In genomic region chr3:193777524-193777923, GRCh38 we compare ENCODE assay signal across 24 cellular contexts.
DNase-seq lines count a peak whose midpoint lies in the region; ATAC-seq, FAIRE-seq and TF ChIP-seq lines count a peak whose summit lies in the region.
"Had no signal": no experiment of that assay in that cellular context is flagged by ENCODE, and none has a peak within 500 bp of the region (broad histone marks: within the 10 kb centered on the region; RNA-seq: fewer than 3 reads in every experiment).

No MANE protein-coding gene starts in this region.

- DNase-seq in ACHN: peak; percentile 17
- peak; percentile 36 for DNase-seq in NCI-H2171 treated with DMSO at 0.1 percent for 48 hours (lab: John Stamatoyannopoulos, UW)
- DNase-seq in K562 (ENCODE audit: extremely low read depth in 1 of 4, low spot score in 3 of 4): no peak
- DNase-seq in left lobe of liver (ENCODE audit: low spot score): no peak
- DNase-seq in activated naive CD4-positive, alpha-beta T cell treated with anti-CD3 and anti-CD28 coated beads, Interleukin-2, amount 50 U/mL, for 16 hours: no peak
- no peak for DNase-seq in hippocampal formation (lab: John Stamatoyannopoulos, UW)
- no peak for DNase-seq in RWPE1 (ENCODE audit: low spot score)
- DNase-seq in 8988T: no peak
- DNase-seq: activated CD8-positive, alpha-beta memory T cell treated with anti-CD3 and anti-CD28 coated beads, Interleukin-2, amount 50 U/mL, for 4 hours; activated naive CD8-positive, alpha-beta T cell treated with anti-CD3 and anti-CD28 coated beads, Interleukin-2, amount 50 U/mL, for 24 hours; C1 segment of cervical spinal cord; cerebellar nuclear complex; effector memory CD4-positive, alpha-beta T cell; esophagus squamous epithelium; left cardiac atrium; NCI-H1092; NCI-H1930; NCI-H345; NK-92 treated with Interleukin-12 subunit alpha and Interleukin-12 subunit beta, amount 100 ng/mL, for 24 hours; posterior cingulate gyrus; T-helper 9 cell had no signal

- H3K4me2 ChIP-seq in K562 (ENCODE audit: insufficient read depth, low read length): no peak overlapping the region

- H3K9me1 ChIP-seq in K562 (ENCODE audit: control insufficient read depth, insufficient read depth, low read length): no peaks in the 10 kb centered on the region

- TF ChIP-seq POLR2A in K562 (conservative IDR thresholded peaks at IDR 0.05): no peak

- H3K4me1 ChIP-seq in K562 (replicated peaks in 1 of 2; ENCODE audit: control insufficient read depth in 2 of 2, insufficient read depth in 2 of 2, low read length in 2 of 2): peaks cover 10 to 18% of the 10 kb centered on the region in 2 experiments; a peak in 4 of 5 replicates

- H3K9me3 ChIP-seq in K562 (replicated peaks; ENCODE audit: control insufficient read depth, insufficient read depth, low read depth, low read length): no peaks in the 10 kb centered on the region
- H3K9me3 ChIP-seq: esophagus squamous epithelium, gastroesophageal sphincter had no signal

- no peak for TF ChIP-seq CTCF in K562 (IDR thresholded peaks at IDR 0.05 in 2 of 3, conservative IDR thresholded peaks at IDR 0.05 in 1 of 3; ENCODE audit: insufficient read depth in 2 of 3, low read depth in 1 of 3, low read length in 3 of 3)
- TF ChIP-seq CTCF in RWPE1 (conservative IDR thresholded peaks at IDR 0.05; ENCODE audit: low read depth): no peak

- WGBS in K562 (ENCODE audit: insufficient coverage, low coverage, missing lambda C conversion rate): 27% methylated on average over 9 of the region's 9 CpGs

- intact Hi-C loops in K562 (cut with micrococcal nuclease): loop anchor here (10.0 kb wide), 1 partner anchor 963 kb away; no protein-coding TSS in a partner anchor

- no peak for TF ChIP-seq EP300 in K562 (IDR thresholded peaks at IDR 0.05; ENCODE audit: low read length)

- no peaks in the 10 kb centered on the region for H3K27me3 ChIP-seq in K562 (ENCODE audit: control insufficient read depth in 2 of 2, insufficient read depth in 2 of 2, low read length in 2 of 2)

- H3K36me3 ChIP-seq in K562 (ENCODE audit: control insufficient read depth, insufficient read depth, low read length): no peaks in the 10 kb centered on the region
- H3K36me3 ChIP-seq: esophagus squamous epithelium, gastroesophageal sphincter had no signal

- TF ChIP-seq RAD21 in K562 (CRISPR knock-in tag; conservative IDR thresholded peaks at IDR 0.05 in 1 of 2, IDR thresholded peaks at IDR 0.05 in 1 of 2): no peak

- H3K9ac ChIP-seq in K562 (ENCODE audit: insufficient read depth in 1 of 2, low read depth in 2 of 2, low read length in 2 of 2): no peak overlapping the region

- FAIRE-seq in K562 (lab: Jason Lieb, UNC): no peak
- FAIRE-seq: GM18507, RCC 7860 had no signal

- H3K79me2 ChIP-seq in K562 (ENCODE audit: control insufficient read depth, insufficient read depth, low read length): no peaks in the 10 kb centered on the region

- no peaks in the 10 kb centered on the region; the same call in 1 of the 2 replicates for H4K20me1 ChIP-seq in K562 (replicated peaks; ENCODE audit: control insufficient read depth, insufficient read depth, low read length)

- no peak overlapping the region for H3K4me3 ChIP-seq in K562
- H3K4me3 ChIP-seq: esophagus squamous epithelium, gastroesophageal sphincter had no signal

- CTCF ChIA-PET in K562 (lab: Yijun Ruan, JAX; ENCODE audit: low intra/inter-chr PET ratio): no interaction called here
- CTCF ChIA-PET in RWPE1 (lab: Yijun Ruan, JAX): interaction anchor here (0.6 kb wide), 1 partner anchor 301 kb away, joined by 3 read pairs; no protein-coding TSS in a partner anchor

- no peak overlapping the region for H2AFZ ChIP-seq in K562 (ENCODE audit: low read depth, low read length)

- H3K27ac ChIP-seq in K562 (ENCODE audit: extremely low read depth, low read depth, low read length) (no peak overlapping the region), RWPE1 (no peak overlapping the region)
- H3K27ac ChIP-seq: esophagus squamous epithelium, gastroesophageal sphincter had no signal

- no TSS peak for BruUV-seq in K562 (replicated peaks; lab: Mats Ljungman, UMichigan)

- in situ Hi-C loops in ACHN (cut with HindIII; ENCODE audit: low pct_ligation_motif_present, low pct_unique_long_range_greater_than_20kb, low sequenced_read_pairs): no loop called here
- in situ Hi-C loops in K562 (cut with MboI): no loop called here

- ATAC-seq in K562 (no peak), left lobe of liver (peak; percentile 57)
- ATAC-seq: activated naive CD8-positive, alpha-beta T cell treated with anti-CD3 and anti-CD28 coated beads, Interleukin-2, amount 50 U/mL, for 24 hours; gastroesophageal sphincter; left cardiac atrium had no signal

- POLR2A ChIA-PET in K562 (lab: Yijun Ruan, JAX): interaction anchor here (0.6 kb wide), 1 partner anchor 363 kb away, joined by 4 read pairs; no protein-coding TSS in a partner anchor
- POLR2A ChIA-PET in RWPE1 (lab: Yijun Ruan, JAX; ENCODE audit: low non-redundant PET): no interaction called here

TF ChIP-seq in K562, 482 proteins besides CTCF, POLR2A, EP300 and RAD21:
- TF ChIP-seq POU5F1 (IDR thresholded peaks at IDR 0.05; ENCODE audit: borderline replicate concordance, low read depth, low read length, partially characterized antibody): no peak
- 0 out of 2 replicates have a peak, but pooled peaks have one; percentile 24 for TF ChIP-seq ETV1 (tag; conservative IDR thresholded peaks at IDR 0.05; ENCODE audit: low read depth)
TF ChIP-seq in K562: peak in this region for 1.

Comparison
In these comparisons a context has a peak if more than half of its experiments do, and no peak if none do; other contexts are left out.
1. DNase-seq: peak in ACHN (single experiment) and NCI-H2171 treated with DMSO at 0.1 percent for 48 hours (single experiment); none in K562 (0 of 4), left lobe of liver (single experiment), activated naive CD4-positive, alpha-beta T cell treated with anti-CD3 and anti-CD28 coated beads, Interleukin-2, amount 50 U/mL, for 16 hours (single experiment), hippocampal formation (0 of 2), RWPE1 (single experiment) and 8988T (single experiment).